Comparison of ENCODE assay signal across 5 cellular contexts in genomic region chr17:72735089-72735488, GRCh38.
"Had no signal": no experiment of that assay in that cellular context is flagged by ENCODE, and none has a peak within 500 bp of the region (broad histone marks: within the 10 kb centered on the region; RNA-seq: fewer than 3 reads in every experiment).

No MANE protein-coding gene starts in this region.

- H3K4me3 Mint-ChIP-seq: GM23338, H9 had no signal

- H3K4me3 ChIP-seq: GM23338 had no signal

- H3K9me3 Mint-ChIP-seq: GM23338, H9, IgD-negative memory B cell had no signal

- H3K27ac Mint-ChIP-seq: GM23338, IgD-negative memory B cell had no signal

- H3K4me1 Mint-ChIP-seq: GM23338, H9, IgD-negative memory B cell had no signal

- DNase-seq: H9, HCEC 1CT, KBM-7 had no signal

- H3K27me3 Mint-ChIP-seq: IgD-negative memory B cell had no signal
